In genomic region chr1:15777913-15778707, GRCh38 we compare ENCODE assay signal across 22 cellular contexts. TPM values are rescaled to one million over a fixed set of nuclear protein-coding genes. Genes with fewer than 3 reads are reported as not detected.
A peak's percentile ranks its signal among the peaks of the same experiment; 100 is the strongest.
DNase-seq lines count a peak whose midpoint lies in the region; ATAC-seq and TF ChIP-seq lines count a peak whose summit lies in the region.
"Had no signal": no experiment of that assay in that cellular context is flagged by ENCODE, and none has a peak within 500 bp of the region (broad histone marks: within the 10 kb centered on the region; RNA-seq: fewer than 3 reads in every experiment).

No MANE protein-coding gene starts in this region.

- TF ChIP-seq RAD21 in Ishikawa (IDR thresholded peaks at IDR 0.05; ENCODE audit: low read depth) = no peak

- H3K27me3 Mint-ChIP-seq in chondrocyte (ENCODE audit: low read depth) = no peaks in the 10 kb centered on the region
- no peaks in the 10 kb centered on the region for H3K27me3 Mint-ChIP-seq in progenitor cell of endocrine pancreas

- H3K27ac Mint-ChIP-seq in chondrocyte (ENCODE audit: unreplicated experiment) = peak overlapping the region; percentile 63
- H3K27ac Mint-ChIP-seq in progenitor cell of endocrine pancreas = peak overlapping the region; percentile 86

- POLR2A ChIA-PET in AG04450 (lab: Yijun Ruan, JAX) = interaction anchor here (0.6 to 0.7 kb wide), 3 partner anchors 18 to 198 kb away, joined by 3 to 4 read pairs (median 4); no protein-coding TSS in a partner anchor

- H3K36me3 Mint-ChIP-seq in chondrocyte (ENCODE audit: low read depth) = peaks cover 44% of the 10 kb centered on the region
- peaks cover 33% of the 10 kb centered on the region for H3K36me3 Mint-ChIP-seq in progenitor cell of endocrine pancreas (ENCODE audit: insufficient read depth)
- H3K36me3 Mint-ChIP-seq: CD4-positive, CD25-positive, alpha-beta regulatory T cell had no signal

- H3K4me3 ChIP-seq in AG04450 (ENCODE audit: low read depth, low read length) = no peak overlapping the region
- H3K4me3 ChIP-seq in upper lobe of left lung = no peak overlapping the region

- H3K9me3 Mint-ChIP-seq in chondrocyte (ENCODE audit: low read depth) = no peaks in the 10 kb centered on the region
- no peaks in the 10 kb centered on the region for H3K9me3 Mint-ChIP-seq in progenitor cell of endocrine pancreas (ENCODE audit: low read depth)
- H3K9me3 Mint-ChIP-seq: CD4-positive, CD25-positive, alpha-beta regulatory T cell had no signal

- H3K27ac ChIP-seq in AG04450 (ENCODE audit: low read depth, low read length) = peak overlapping the region; percentile 21
- H3K27ac ChIP-seq in upper lobe of left lung = no peak overlapping the region

- peaks cover 0 to 33% (median 3%) of the 10 kb centered on the region in 4 donors for H3K36me3 ChIP-seq in upper lobe of left lung

- 88 to 95% methylated on average over 7 of the region's 7 CpGs for WGBS in upper lobe of left lung, 2 donors

- CTCF ChIA-PET in AG04450 (lab: Charles Lee) = interaction anchor here (1.1 kb wide), 1 partner anchor 14 kb away, joined by 3 read pairs; no protein-coding TSS in a partner anchor

- H3K4me1 Mint-ChIP-seq in chondrocyte (ENCODE audit: low read depth) (peaks cover 3% of the 10 kb centered on the region), progenitor cell of endocrine pancreas (ENCODE audit: low read depth) (peaks cover 21% of the 10 kb centered on the region)
- H3K4me1 Mint-ChIP-seq: CD4-positive, CD25-positive, alpha-beta regulatory T cell had no signal

- no peaks in the 10 kb centered on the region; the same call in 1 of the 2 replicates for H3K9me3 ChIP-seq in AG04450 (ENCODE audit: control insufficient read depth, insufficient read depth, low read length)
- H3K9me3 ChIP-seq in upper lobe of left lung = no peaks in the 10 kb centered on the region

- no peak for TF ChIP-seq EP300 in Ishikawa (IDR thresholded peaks at IDR 0.05; ENCODE audit: borderline replicate concordance)
- TF ChIP-seq EP300 in upper lobe of left lung (IDR thresholded peaks at IDR 0.05) = no peak

- H3K4me1 ChIP-seq in upper lobe of left lung = no peaks in the 10 kb centered on the region

- H3K4me3 Mint-ChIP-seq in chondrocyte (ENCODE audit: unreplicated experiment) (no peak overlapping the region), progenitor cell of endocrine pancreas (ENCODE audit: low read depth) (no peak overlapping the region)
- H3K4me3 Mint-ChIP-seq: CD4-positive, CD25-positive, alpha-beta regulatory T cell had no signal

- H3K27me3 ChIP-seq in AG04450 (ENCODE audit: control insufficient read depth, insufficient read depth, low read length) (no peaks in the 10 kb centered on the region), upper lobe of left lung (no peaks in the 10 kb centered on the region)

- TF ChIP-seq POLR2A in upper lobe of left lung (IDR thresholded peaks at IDR 0.05) = no peak

- TF ChIP-seq CTCF in AG04450 (IDR thresholded peaks at IDR 0.05; ENCODE audit: low read depth, low read length) (no peak), chondrocyte (IDR thresholded peaks at IDR 0.05) (no peak), progenitor cell of endocrine pancreas (IDR thresholded peaks at IDR 0.05; ENCODE audit: unreplicated experiment) (no peak), upper lobe of left lung (IDR thresholded peaks at IDR 0.05) (no peak)

- DNase-seq in AG04450 (ENCODE audit: low read depth, low spot score) = no peak
- DNase-seq in chondrocyte (ENCODE audit: low spot score) = no peak
- no peak for DNase-seq in progenitor cell of endocrine pancreas (ENCODE audit: low spot score, unreplicated experiment)
- no peak for DNase-seq in upper lobe of left lung
- no peak for DNase-seq in DMS153 treated with DMSO at 0.1 percent for 48 hours (lab: John Stamatoyannopoulos, UW; ENCODE audit: unreplicated experiment)
- DNase-seq: CD4-positive, CD25-positive, alpha-beta regulatory T cell; MM.1S; NCI-H1048; NCI-H1417 treated with DMSO at 0.1 percent for 48 hours; NCI-H187 treated with DMSO at 0.1 percent for 48 hours; NCI-H2107; NCI-H446 treated with DMSO at 0.1 percent for 48 hours; NCI-H526 treated with DMSO at 0.1 percent for 48 hours; OCI-M1; SIG-M5; T-helper 1 cell had no signal

- ATAC-seq in upper lobe of left lung (ENCODE audit: low FRiP score in 2 of 2) (no peak), HG03280 (IDR thresholded peaks at IDR 0.05; ENCODE audit: unreplicated experiment) (no peak)

TF ChIP-seq in Ishikawa, 13 proteins besides CTCF, POLR2A, EP300 and RAD21:
- TF ChIP-seq CREB1 (IDR thresholded peaks at IDR 0.05; ENCODE audit: low read depth) = no peak
- TF ChIP-seq REST (IDR thresholded peaks at IDR 0.05; ENCODE audit: low read depth) = peak; percentile 29; the same call in 1 of the 2 replicates

RNA-seq across cellular contexts. Expression of gene FBLIM1, which starts 19.5 kb away (rescaled TPM):
- 122 and 143 TPM in 2 replicates for polyA plus RNA-seq in AG04450 (2011; rRNA removed)
- polyA minus RNA-seq in AG04450 (2011; rRNA and poly(A)+ RNA removed) = 98.3 and 105 TPM in 2 replicates
- 191 to 492 TPM (median 490 TPM) in 3 replicates for total RNA-seq in chondrocyte
- 101 and 105 TPM in 2 replicates for total RNA-seq in progenitor cell of endocrine pancreas
- total RNA-seq in upper lobe of left lung = 10 to 100 TPM; 11.2 to 51.3 (median 35.1) TPM
- total RNA-seq: CD4-positive, CD25-positive, alpha-beta regulatory T cell had no signal

RNA-seq across cellular contexts. Expression of gene UQCRHL, which starts 29.3 kb away (rescaled TPM):
- 2.7 and 3.0 TPM in 2 replicates for polyA plus RNA-seq in AG04450 (2011; rRNA removed)
- polyA minus RNA-seq in AG04450 (2011; rRNA and poly(A)+ RNA removed) = 1.3 and 1.8 TPM in 2 replicates
- total RNA-seq in chondrocyte (1.3 to 1.5 TPM (median 1.3 TPM) in 3 replicates), progenitor cell of endocrine pancreas (2.4 and 3.5 TPM in 2 replicates), upper lobe of left lung (1 to 10 TPM in 5 of 6 donors, under 1 TPM in 1; 0.57 to 2.1 (median 1.1) TPM)

RNA-seq across cellular contexts. Expression of gene TMEM82, which starts 35.8 kb away (rescaled TPM):
- polyA plus RNA-seq in AG04450 (2011; rRNA removed) = not detected in 2 replicates
- polyA minus RNA-seq in AG04450 (2011; rRNA and poly(A)+ RNA removed) = not detected in 2 replicates
- total RNA-seq in chondrocyte (not detected in 3 replicates), progenitor cell of endocrine pancreas (0.44 and 1.4 TPM in 2 replicates), upper lobe of left lung (not detected)
- total RNA-seq: A673; CD4-positive, CD25-positive, alpha-beta regulatory T cell; G401; RPMI7951 had no signal
- polyA plus RNA-seq: BJ; CD4-positive, CD25-positive, alpha-beta regulatory T cell had no signal

RNA-seq across cellular contexts. Expression of gene SLC25A34, which starts 42.1 kb away (rescaled TPM):
- polyA plus RNA-seq in AG04450 (2011; rRNA removed) = 0.46 and 0.60 TPM in 2 replicates
- 0.17 and 0.46 TPM in 2 replicates for polyA minus RNA-seq in AG04450 (2011; rRNA and poly(A)+ RNA removed)
- total RNA-seq in chondrocyte (0.90 to 1.9 TPM (median 1.3 TPM) in 3 replicates), progenitor cell of endocrine pancreas (5.5 and 6.0 TPM in 2 replicates), upper lobe of left lung (10 to 100 TPM in 1 of 6 donors, 1 to 10 TPM in 5; 1.5 to 12.1 (median 4.3) TPM)
- polyA plus RNA-seq: CD4-positive, CD25-positive, alpha-beta regulatory T cell had no signal
